In the genomic region with DNA sequence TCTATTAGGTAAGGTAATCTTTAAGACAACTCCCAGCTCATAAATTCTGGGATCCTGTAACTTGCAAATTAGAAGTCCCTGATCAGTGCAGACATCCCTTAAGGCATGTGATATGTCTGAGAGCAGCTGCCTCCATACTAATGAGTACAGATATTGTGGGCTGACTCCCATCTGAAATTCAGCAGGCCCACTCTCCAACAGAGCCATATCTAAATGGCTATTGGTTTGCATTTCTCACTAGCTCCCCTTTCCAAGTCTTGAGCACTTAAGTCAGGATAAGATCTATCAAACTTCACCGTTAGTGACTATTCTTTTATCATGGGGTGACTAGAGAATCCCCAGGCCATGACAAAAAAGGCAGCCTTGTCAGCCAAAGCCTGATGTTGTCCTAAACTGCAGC, we compare ENCODE assay signal across 26 cellular contexts.
"Had no signal": no experiment of that assay in that cellular context is flagged by ENCODE, and none has a peak within 500 bp of the region (broad histone marks: within the 10 kb centered on the region; RNA-seq: fewer than 3 reads in every experiment).

No MANE protein-coding gene starts in this region.

- H3K4me3 ChIP-seq: left ventricle myocardium inferior, lung, mucosa of descending colon, ovary, skin epidermis, stomach, testis, thyroid gland, transverse colon, upper lobe of left lung, vagina had no signal

- H3K27me3 ChIP-seq: ovary, stomach, testis, thyroid gland, transverse colon, upper lobe of left lung, vagina had no signal

- H3K4me1 Mint-ChIP-seq: immature natural killer cell; naive thymus-derived CD4-positive, alpha-beta T cell; stimulated activated naive B cell treated with anti-CD40 and anti-IgM and Interleukin-4, amounts not matched to agents 10 μg/mL and 1 μg/mL and 100 μg/mL, for 72 hours had no signal

- H3K4me1 ChIP-seq: left ventricle myocardium inferior, stomach, testis, thyroid gland, transverse colon, upper lobe of left lung, vagina had no signal

- H3K36me3 ChIP-seq: left ventricle myocardium inferior, ovary, stomach, thyroid gland, transverse colon, upper lobe of left lung, vagina had no signal

- H3K4me3 Mint-ChIP-seq: immature natural killer cell; naive thymus-derived CD4-positive, alpha-beta T cell; natural killer cell treated with Interleukin-12 subunit alpha and Interleukin-12 subunit beta and Interleukin-15 and Interleukin-18, amount 100 ng/mL, for 72 hours; stimulated activated naive B cell treated with anti-CD40 and anti-IgM and Interleukin-4, amounts not matched to agents 10 μg/mL and 1 μg/mL and 100 μg/mL, for 72 hours had no signal

- H3K27ac ChIP-seq: left ventricle myocardium inferior, ovary, skin epidermis, stomach, testis, thyroid gland, transverse colon, upper lobe of left lung, vagina had no signal

- H3K36me3 Mint-ChIP-seq: natural killer cell treated with Interleukin-12 subunit alpha and Interleukin-12 subunit beta and Interleukin-15 and Interleukin-18, amount 100 ng/mL, for 72 hours; stimulated activated naive B cell treated with anti-CD40 and anti-IgM and Interleukin-4, amounts not matched to agents 10 μg/mL and 1 μg/mL and 100 μg/mL, for 72 hours had no signal

- H3K27me3 Mint-ChIP-seq: naive thymus-derived CD4-positive, alpha-beta T cell; natural killer cell treated with Interleukin-12 subunit alpha and Interleukin-12 subunit beta and Interleukin-15 and Interleukin-18, amount 100 ng/mL, for 72 hours; stimulated activated naive B cell treated with anti-CD40 and anti-IgM and Interleukin-4, amounts not matched to agents 10 μg/mL and 1 μg/mL and 100 μg/mL, for 72 hours had no signal

- H3K27ac Mint-ChIP-seq: immature natural killer cell; naive thymus-derived CD4-positive, alpha-beta T cell; natural killer cell treated with Interleukin-12 subunit alpha and Interleukin-12 subunit beta and Interleukin-15 and Interleukin-18, amount 100 ng/mL, for 72 hours; progenitor cell of endocrine pancreas; stimulated activated naive B cell treated with anti-CD40 and anti-IgM and Interleukin-4, amounts not matched to agents 10 μg/mL and 1 μg/mL and 100 μg/mL, for 72 hours had no signal

- H3K9me3 ChIP-seq: left ventricle myocardium inferior, mucosa of descending colon, ovary, stomach, testis, thyroid gland, transverse colon, upper lobe of left lung, vagina had no signal

- DNase-seq: hypothalamus; immature natural killer cell; kidney; left colon; left ventricle myocardium inferior; midbrain; mucosa of descending colon; naive thymus-derived CD4-positive, alpha-beta T cell; ovary; right cardiac atrium; stimulated activated CD4-positive, alpha-beta T cell treated with anti-CD3 and anti-CD28 coated beads, Interleukin-12 subunit alpha, Interleukin-12 subunit beta, amount 100 ng/mL, for 4 hours; stimulated activated CD4-positive, alpha-beta T cell treated with anti-CD3 and anti-CD28 coated beads, Interleukin-15, amount 100 ng/mL, for 24 hours; stimulated activated CD4-positive, alpha-beta T cell treated with anti-CD3 and anti-CD28 coated beads, Interleukin-2, amount 100 ng/mL, for 24 hours; stimulated activated CD4-positive, alpha-beta T cell treated with anti-CD3 and anti-CD28 coated beads, Interleukin-4, amount 100 ng/mL, for 1 hour; stimulated activated naive B cell treated with anti-CD40 and anti-IgM and Interleukin-4, amounts not matched to agents 10 μg/mL and 1 μg/mL and 100 μg/mL, for 72 hours; stimulated activated naive CD8-positive, alpha-beta T cell treated with anti-CD3 and anti-CD28 coated beads, Interleukin-15, Interleukin-2, amounts not matched to agents 100 U/mL and 50 U/mL, for 24 hours; stomach; testis; thyroid gland; transverse colon; upper lobe of left lung had no signal
